Comparison of ENCODE assay signal across 17 cellular contexts in genomic region chrX:133497356-133497755, GRCh38.
"Had no signal": no experiment of that assay in that cellular context is flagged by ENCODE, and none has a peak within 500 bp of the region (broad histone marks: within the 10 kb centered on the region; RNA-seq: fewer than 3 reads in every experiment).

No MANE protein-coding gene starts in this region.

- H3K27ac Mint-ChIP-seq: activated naive CD8-positive, alpha-beta T cell; naive thymus-derived CD4-positive, alpha-beta T cell had no signal

- H3K4me1 Mint-ChIP-seq: naive thymus-derived CD4-positive, alpha-beta T cell had no signal

- H3K4me1 ChIP-seq: foreskin keratinocyte, left lung had no signal

- H3K4me3 Mint-ChIP-seq: activated naive CD8-positive, alpha-beta T cell; naive thymus-derived CD4-positive, alpha-beta T cell had no signal

- H3K36me3 Mint-ChIP-seq: activated naive CD8-positive, alpha-beta T cell; naive thymus-derived CD4-positive, alpha-beta T cell had no signal

- H3K9me3 Mint-ChIP-seq: naive thymus-derived CD4-positive, alpha-beta T cell had no signal

- H3K27me3 ChIP-seq: cardiac muscle cell, foreskin keratinocyte, left lung, tibial artery had no signal

- H3K27me3 Mint-ChIP-seq: activated naive CD8-positive, alpha-beta T cell had no signal

- ATAC-seq: foreskin keratinocyte; left lung; naive thymus-derived CD4-positive, alpha-beta T cell; stimulated activated naive CD8-positive, alpha-beta T cell treated with anti-CD3 and anti-CD28 coated beads, Interleukin-15, Interleukin-2, amounts not matched to agents 100 U/mL and 50 U/mL, for 24 hours had no signal

- H3K9me3 ChIP-seq: left lung, tibial artery had no signal

- H3K4me3 ChIP-seq: cardiac muscle cell, left lung, tibial artery had no signal

- H3K36me3 ChIP-seq: cardiac muscle cell, left lung, tibial artery, WERI-Rb-1 had no signal

- DNase-seq: activated CD4-positive, alpha-beta T cell treated with anti-CD3 and anti-CD28 coated beads, Interleukin-2, amount 50 U/mL, for 4 hours; activated gamma-delta T cell treated with Interleukin-2 at 50 U/mL for 16 hours; foreskin keratinocyte; kidney; left lung; naive thymus-derived CD4-positive, alpha-beta T cell; stimulated activated CD4-positive, alpha-beta T cell treated with anti-CD3 and anti-CD28 coated beads, Interleukin-12 subunit alpha, Interleukin-12 subunit beta, amount 100 ng/mL, for 4 hours; stimulated activated CD4-positive, alpha-beta T cell treated with anti-CD3 and anti-CD28 coated beads, Interleukin-2, amount 100 ng/mL, for 24 hours; stimulated activated naive CD8-positive, alpha-beta T cell treated with anti-CD3 and anti-CD28 coated beads, Interleukin-15, Interleukin-2, amounts not matched to agents 100 U/mL and 50 U/mL, for 24 hours; substantia nigra; SW 1271; T-helper 2 cell; tibial artery; WERI-Rb-1 had no signal

- H3K27ac ChIP-seq: cardiac muscle cell, epithelial cell of prostate, foreskin keratinocyte, left lung, WERI-Rb-1 had no signal
